In genomic region chr2:60676950-60677349, GRCh38 we compare ENCODE assay signal across 1 cellular context.
TF ChIP-seq lines count a peak whose summit lies in the region.

No MANE protein-coding gene starts in this region.

TF ChIP-seq in K562, 482 proteins besides CTCF, POLR2A, EP300 and RAD21:
- TF ChIP-seq HBP1 (CRISPR knock-in tag; IDR thresholded peaks at IDR 0.05) (no peak), HDAC1 (IDR thresholded peaks at IDR 0.05) (no peak), CEBPB (tag; IDR thresholded peaks at IDR 0.05) (0 out of 2 replicates have a peak, but pooled peaks have one; percentile 17), ZNF511 (CRISPR knock-in tag; IDR thresholded peaks at IDR 0.05) (no peak), CEBPG (CRISPR knock-in tag; IDR thresholded peaks at IDR 0.05) (no peak), CEBPG (tag; conservative IDR thresholded peaks at IDR 0.05 in 1 of 2, IDR thresholded peaks at IDR 0.05 in 1 of 2) (0 out of 4 replicates have a peak, but pooled peaks have one; percentile 11 to 19), BRCA1 (IDR thresholded peaks at IDR 0.05) (no peak), BRCA1 (CRISPR knock-in tag; IDR thresholded peaks at IDR 0.05) (no peak), TARDBP (IDR thresholded peaks at IDR 0.05) (no peak)
